In the genomic region with DNA sequence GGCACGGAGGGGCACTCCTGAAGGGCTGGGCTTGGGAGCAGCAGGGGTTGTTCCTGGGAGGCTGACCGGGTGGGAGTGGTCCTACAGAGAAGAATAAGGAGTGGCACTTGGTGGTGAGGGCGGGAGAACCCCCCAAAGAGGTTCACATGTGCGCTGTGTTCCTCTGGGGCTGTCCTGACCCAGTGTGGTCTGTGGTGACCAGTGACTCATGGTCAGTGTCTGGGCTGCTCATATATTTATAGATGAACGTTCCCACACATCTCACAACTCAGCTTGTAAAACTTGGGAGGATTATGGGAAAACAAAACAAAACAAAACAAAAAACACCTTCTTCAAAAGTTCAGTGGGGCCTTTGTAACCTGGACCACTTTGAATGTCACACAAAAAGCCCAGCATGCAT, we compare ENCODE assay signal across 1 cellular context.
TF ChIP-seq lines count a peak whose summit lies in the region.

No MANE protein-coding gene starts in this region.

TF ChIP-seq in SK-N-SH treated with all-trans-retinoic acid at 6 μM for 48 hours, 23 proteins besides CTCF, POLR2A, EP300 and RAD21 (continued from another document):
- TF ChIP-seq, protein P1, sequence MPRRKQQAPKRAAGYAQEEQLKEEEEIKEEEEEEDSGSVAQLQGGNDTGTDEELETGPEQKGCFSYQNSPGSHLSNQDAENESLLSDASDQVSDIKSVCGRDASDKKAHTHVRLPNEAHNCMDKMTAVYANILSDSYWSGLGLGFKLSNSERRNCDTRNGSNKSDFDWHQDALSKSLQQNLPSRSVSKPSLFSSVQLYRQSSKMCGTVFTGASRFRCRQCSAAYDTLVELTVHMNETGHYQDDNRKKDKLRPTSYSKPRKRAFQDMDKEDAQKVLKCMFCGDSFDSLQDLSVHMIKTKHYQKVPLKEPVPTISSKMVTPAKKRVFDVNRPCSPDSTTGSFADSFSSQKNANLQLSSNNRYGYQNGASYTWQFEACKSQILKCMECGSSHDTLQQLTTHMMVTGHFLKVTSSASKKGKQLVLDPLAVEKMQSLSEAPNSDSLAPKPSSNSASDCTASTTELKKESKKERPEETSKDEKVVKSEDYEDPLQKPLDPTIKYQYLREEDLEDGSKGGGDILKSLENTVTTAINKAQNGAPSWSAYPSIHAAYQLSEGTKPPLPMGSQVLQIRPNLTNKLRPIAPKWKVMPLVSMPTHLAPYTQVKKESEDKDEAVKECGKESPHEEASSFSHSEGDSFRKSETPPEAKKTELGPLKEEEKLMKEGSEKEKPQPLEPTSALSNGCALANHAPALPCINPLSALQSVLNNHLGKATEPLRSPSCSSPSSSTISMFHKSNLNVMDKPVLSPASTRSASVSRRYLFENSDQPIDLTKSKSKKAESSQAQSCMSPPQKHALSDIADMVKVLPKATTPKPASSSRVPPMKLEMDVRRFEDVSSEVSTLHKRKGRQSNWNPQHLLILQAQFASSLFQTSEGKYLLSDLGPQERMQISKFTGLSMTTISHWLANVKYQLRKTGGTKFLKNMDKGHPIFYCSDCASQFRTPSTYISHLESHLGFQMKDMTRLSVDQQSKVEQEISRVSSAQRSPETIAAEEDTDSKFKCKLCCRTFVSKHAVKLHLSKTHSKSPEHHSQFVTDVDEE (CRISPR knock-in tag; IDR thresholded peaks at IDR 0.05), result no peak
- TF ChIP-seq ZNF70 (CRISPR knock-in tag; IDR thresholded peaks at IDR 0.05) (no peak), TCF4 (CRISPR knock-in tag; IDR thresholded peaks at IDR 0.05; ENCODE audit: borderline replicate concordance) (no peak), ZFP30 (CRISPR knock-in tag; IDR thresholded peaks at IDR 0.05) (no peak)
- TF ChIP-seq, protein P2, sequence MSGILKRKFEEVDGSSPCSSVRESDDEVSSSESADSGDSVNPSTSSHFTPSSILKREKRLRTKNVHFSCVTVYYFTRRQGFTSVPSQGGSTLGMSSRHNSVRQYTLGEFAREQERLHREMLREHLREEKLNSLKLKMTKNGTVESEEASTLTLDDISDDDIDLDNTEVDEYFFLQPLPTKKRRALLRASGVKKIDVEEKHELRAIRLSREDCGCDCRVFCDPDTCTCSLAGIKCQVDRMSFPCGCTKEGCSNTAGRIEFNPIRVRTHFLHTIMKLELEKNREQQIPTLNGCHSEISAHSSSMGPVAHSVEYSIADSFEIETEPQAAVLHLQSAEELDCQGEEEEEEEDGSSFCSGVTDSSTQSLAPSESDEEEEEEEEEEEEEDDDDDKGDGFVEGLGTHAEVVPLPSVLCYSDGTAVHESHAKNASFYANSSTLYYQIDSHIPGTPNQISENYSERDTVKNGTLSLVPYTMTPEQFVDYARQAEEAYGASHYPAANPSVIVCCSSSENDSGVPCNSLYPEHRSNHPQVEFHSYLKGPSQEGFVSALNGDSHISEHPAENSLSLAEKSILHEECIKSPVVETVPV (CRISPR knock-in tag; IDR thresholded peaks at IDR 0.05), result no peak
TF ChIP-seq in SK-N-SH treated with all-trans-retinoic acid at 6 μM for 48 hours: peak in this region for 0.
